Comparison of ENCODE assay signal across 1 cellular context in genomic region chr16:24737916-24738594, GRCh38.
TF ChIP-seq lines count a peak whose summit lies in the region.

No MANE protein-coding gene starts in this region.

TF ChIP-seq in HepG2, 621 proteins besides CTCF, POLR2A, EP300 and RAD21 (continued from another document):
- TF ChIP-seq ZNF543 (CRISPR knock-in tag; IDR thresholded peaks at IDR 0.05) (no peak), PHF5A (CRISPR knock-in tag; IDR thresholded peaks at IDR 0.05; ENCODE audit: low read depth, unreplicated experiment) (no peak)
